Comparison of ENCODE assay signal across 7 cellular contexts in genomic region chr3:185934726-185935464, GRCh38. TPM values are rescaled to one million over a fixed set of nuclear protein-coding genes. Genes with fewer than 3 reads are reported as not detected.
A peak's percentile ranks its signal among the peaks of the same experiment; 100 is the strongest.
DNase-seq lines count a peak whose midpoint lies in the region; ATAC-seq, FAIRE-seq and TF ChIP-seq lines count a peak whose summit lies in the region.

No MANE protein-coding gene starts in this region.

- no peak for FAIRE-seq in RCC 7860 (lab: Jason Lieb, UNC)

- no peak for TF ChIP-seq RAD21 in HCT116 (IDR thresholded peaks at IDR 0.05; ENCODE audit: low read depth)

- 0 to 3% (median 1%) methylated on average over 8 of the region's 8 CpGs for WGBS in spleen, 5 donors

- ATAC-seq in HCT116: no peak
- ATAC-seq in T-cell (replicated peaks in 1 of 4): no peak
- ATAC-seq in foreskin keratinocyte: no peak
- ATAC-seq in HG03097 (IDR thresholded peaks at IDR 0.05; ENCODE audit: low FRiP score, unreplicated experiment): no peak

- POLR2A ChIA-PET in HCT116 (lab: Charles Lee): interaction anchor here (0.5 to 0.6 kb wide), 2 partner anchors 21 to 275 kb away, joined by 3 to 4 read pairs; no protein-coding TSS in a partner anchor
- POLR2A ChIA-PET in T-cell (lab: Charles Lee): interaction anchor here in 1 of 2 donors (1.5 to 3.5 kb wide), 3 partner anchors 8 to 13 kb away, joined by 7 to 45 read pairs (median 10); no protein-coding TSS in a partner anchor

- peaks cover 70% of the 10 kb centered on the region for H4K20me1 ChIP-seq in HCT116 (ENCODE audit: insufficient read depth)

- H3K27ac Mint-ChIP-seq in T-cell: peak overlapping the region; percentile 40 to 55

- no peaks in the 10 kb centered on the region for H3K9me3 ChIP-seq in HCT116 (ENCODE audit: control insufficient read depth in 1 of 2, insufficient read depth in 1 of 2, low read depth in 1 of 2, low read length in 2 of 2)
- no peaks in the 10 kb centered on the region for H3K9me3 ChIP-seq in spleen

- peaks cover 80% of the 10 kb centered on the region for H3K79me2 ChIP-seq in HCT116 (ENCODE audit: insufficient read depth, low read length)

- TF ChIP-seq CTCF in HCT116 (IDR thresholded peaks at IDR 0.05 in 2 of 3, conservative IDR thresholded peaks at IDR 0.05 in 1 of 3; ENCODE audit: borderline replicate concordance in 1 of 3, insufficient read depth in 1 of 3, low read depth in 2 of 3, low read length in 2 of 3) (no peak), foreskin keratinocyte (conservative IDR thresholded peaks at IDR 0.05) (no peak), spleen (IDR thresholded peaks at IDR 0.05 in 8 of 11, conservative IDR thresholded peaks at IDR 0.05 in 3 of 11) (no peak)

- H3K27me3 Mint-ChIP-seq in T-cell: no peaks in the 10 kb centered on the region

- intact Hi-C loops in HCT116 (cut with micrococcal nuclease): loop anchor here (5.0 kb wide), 1 partner anchor 113 kb away; no protein-coding TSS in a partner anchor
- intact Hi-C loops in spleen (cut with DNase I; ENCODE audit: low total_unique reads): loop anchor here (10.0 kb wide), 1 partner anchor 850 kb away; the partner anchor contains the start of gene EIF4A2

- no peak overlapping the region for H2AFZ ChIP-seq in HCT116 (ENCODE audit: low read depth, low read length, poor library complexity, severe bottlenecking)

- peak overlapping the region; percentile 2; the same call in 1 of the 2 replicates for H3K27ac ChIP-seq in HCT116 (ENCODE audit: low read depth, low read length)
- H3K27ac ChIP-seq in foreskin keratinocyte: peak overlapping the region; percentile 92
- H3K27ac ChIP-seq in spleen: peak overlapping the region in 6 of 8 donors; percentile 17 to 100 (median 98)

- RAD21 ChIA-PET in HCT116 (lab: Charles Lee; ENCODE audit: low non-redundant PET in 1 of 2, low total read pairs in 2 of 2, uncharacterized antibody in 2 of 2, unreplicated experiment in 2 of 2): no interaction called here

- peak overlapping the region; percentile 100 for H3K9ac ChIP-seq in HCT116 (ENCODE audit: low read length)

- H3K4me3 Mint-ChIP-seq in T-cell: peak overlapping the region; percentile 98 to 100 (median 100)

- H3K4me1 Mint-ChIP-seq in T-cell: peaks cover 62 to 71% (median 65%) of the 10 kb centered on the region in 3 donors

- H3K4me2 ChIP-seq in HCT116 (ENCODE audit: low read length): peak overlapping the region; percentile 87

- TF ChIP-seq POLR2A in HCT116 (IDR thresholded peaks at IDR 0.05; ENCODE audit: borderline replicate concordance, extremely low read depth, insufficient read depth, insufficient read length): no peak
- TF ChIP-seq POLR2A in spleen (IDR thresholded peaks at IDR 0.05): no peak

- no peaks in the 10 kb centered on the region for H3K9me3 Mint-ChIP-seq in T-cell

- no peak for DNase-seq in HCT116 (ENCODE audit: low read depth, low spot score)
- no peak for DNase-seq in T-cell
- no peak for DNase-seq in foreskin keratinocyte
- no peak for DNase-seq in spleen
- DNase-seq in RCC 7860 (ENCODE audit: low spot score): no peak
- no peak for DNase-seq in HPDE6-E6E7 (ENCODE audit: extremely low spot score)

- no TSS peak for BruUV-seq in HCT116 (replicated peaks; lab: Mats Ljungman, UMichigan)

- CTCF ChIA-PET in HCT116 (lab: Charles Lee): interaction anchor here (1.4 kb wide), 1 partner anchor 274 kb away, joined by 5 read pairs; no protein-coding TSS in a partner anchor
- CTCF ChIA-PET in T-cell (lab: Charles Lee): interaction anchor here in 1 of 2 donors (0.6 to 1.7 kb wide), 4 partner anchors 8 to 868 kb away, joined by 3 to 19 read pairs (median 4); no protein-coding TSS in a partner anchor

- peaks cover 24 to 63% of the 10 kb centered on the region in 2 experiments; a peak in 3 of 4 replicates for H3K4me1 ChIP-seq in HCT116 (ENCODE audit: control insufficient read depth in 1 of 2, insufficient read depth in 2 of 2, low read length in 2 of 2)
- H3K4me1 ChIP-seq in foreskin keratinocyte: peaks cover 40% of the 10 kb centered on the region
- H3K4me1 ChIP-seq in spleen: peaks cover 46 to 73% (median 67%) of the 10 kb centered on the region in 6 donors

- H3K36me3 Mint-ChIP-seq in T-cell: peaks cover 22% of the 10 kb centered on the region

- H3K36me3 ChIP-seq in HCT116 (ENCODE audit: control insufficient read depth in 1 of 2, insufficient read depth in 2 of 2, low read length in 2 of 2) (peaks cover 8 to 40% of the 10 kb centered on the region in 2 experiments), spleen (peaks cover 0 to 15% (median 6%) of the 10 kb centered on the region in 6 donors)

- H3K27me3 ChIP-seq in HCT116 (ENCODE audit: insufficient read depth, low read length) (no peaks in the 10 kb centered on the region), foreskin keratinocyte (no peaks in the 10 kb centered on the region), spleen (replicated peaks in 1 of 7) (no peaks in the 10 kb centered on the region)

- H3K4me3 ChIP-seq in HCT116 (replicated peaks in 1 of 2; ENCODE audit: low read depth in 1 of 2, low read length in 2 of 2) (peak overlapping the region; percentile 2 to 85; a peak in 3 of 4 replicates), spleen (peak overlapping the region; percentile 61 to 84 (median 68))

- no peaks in the 10 kb centered on the region for H3K9me2 ChIP-seq in HCT116 (ENCODE audit: insufficient read depth)

TF ChIP-seq in HCT116, 20 proteins besides CTCF, POLR2A, EP300 and RAD21:
- TF ChIP-seq POLR2AphosphoS5 (IDR thresholded peaks at IDR 0.05; ENCODE audit: low read depth, low read length) (peak; percentile 34), EGR1 (IDR thresholded peaks at IDR 0.05; ENCODE audit: low read depth) (no peak)

RNA-seq across cellular contexts. Expression of gene TRA2B, which starts 2.9 kb away (rescaled TPM):
- total RNA-seq in HCT116 (2021; ENCODE audit: unreplicated experiment) (172 TPM), T-cell (100 to 1,000 TPM; 166 to 583 (median 175) TPM), foreskin keratinocyte (151 and 167 TPM in 2 replicates), spleen (100 to 1,000 TPM; 136 to 235 (median 147) TPM)
- 155 and 228 TPM in 2 replicates for polyA plus RNA-seq in HCT116 (2012)
- polyA plus RNA-seq in foreskin keratinocyte (137 and 160 TPM in 2 replicates), spleen (100 to 1,000 TPM; 101 to 113 (median 110) TPM)

Comparison
In these comparisons a context has a peak if more than half of its experiments do, and no peak if none do; other contexts are left out.
1. H3K27ac ChIP-seq: peak in every context shown above with its lines; median percentile 98 in spleen; 92 in foreskin keratinocyte; 2 in HCT116.